ENCODE assay signal across 1 cellular context in genomic region chr4:48481581-48481980, GRCh38.
TF ChIP-seq lines count a peak whose summit lies in the region.

No MANE protein-coding gene starts in this region.

TF ChIP-seq in K562, 482 proteins besides CTCF, POLR2A, EP300 and RAD21 (continued from another document and continues in another):
- TF ChIP-seq ZNF12 (CRISPR knock-in tag; IDR thresholded peaks at IDR 0.05) (no peak), ZBTB1 (CRISPR knock-in tag; IDR thresholded peaks at IDR 0.05; ENCODE audit: borderline replicate concordance, low read depth) (no peak), TBL1XR1 (IDR thresholded peaks at IDR 0.05; ENCODE audit: low read length in 2 of 2) (peak; percentile 52 to 63; a peak in 2 of 4 replicates), BRF1 (IDR thresholded peaks at IDR 0.05; ENCODE audit: borderline replicate concordance, extremely low read depth, insufficient read length) (no peak), MBD1 (CRISPR knock-in tag; IDR thresholded peaks at IDR 0.05) (no peak), EGR1 (conservative IDR thresholded peaks at IDR 0.05) (no peak), KLF13 (tag; IDR thresholded peaks at IDR 0.05; ENCODE audit: borderline replicate concordance, low read depth) (no peak), ZC3H8 (IDR thresholded peaks at IDR 0.05) (no peak), SRSF3 (IDR thresholded peaks at IDR 0.05; ENCODE audit: insufficient read depth, low read length) (no peak), RBM25 (IDR thresholded peaks at IDR 0.05; ENCODE audit: low read depth, low read length, severe bottlenecking) (no peak), HDAC2 (IDR thresholded peaks at IDR 0.05) (0 out of 2 replicates have a peak, but pooled peaks have one; percentile 25), FOXK1 (CRISPR knock-in tag; IDR thresholded peaks at IDR 0.05; ENCODE audit: borderline replicate concordance) (no peak), RNF2 (IDR thresholded peaks at IDR 0.05) (peak; percentile 63), E4F1 (CRISPR knock-in tag; IDR thresholded peaks at IDR 0.05; ENCODE audit: borderline replicate concordance) (no peak), SOX6 (IDR thresholded peaks at IDR 0.05) (peak; percentile 83), ESRRA (IDR thresholded peaks at IDR 0.05; ENCODE audit: borderline replicate concordance, low read depth) (peak; percentile 79; the same call in 1 of the 2 replicates), RBM17 (IDR thresholded peaks at IDR 0.05; ENCODE audit: borderline replicate concordance, low read depth, low read length) (no peak), NONO (IDR thresholded peaks at IDR 0.05; ENCODE audit: low read depth in 2 of 2, low read length in 1 of 2) (no peak), ILF3 (IDR thresholded peaks at IDR 0.05; ENCODE audit: borderline replicate concordance) (no peak), DACH1 (IDR thresholded peaks at IDR 0.05; ENCODE audit: partially characterized antibody) (peak; percentile 36), SREBF1 (IDR thresholded peaks at IDR 0.05; ENCODE audit: borderline replicate concordance, low read depth, low read length) (no peak), ZNF197 (CRISPR knock-in tag; IDR thresholded peaks at IDR 0.05; ENCODE audit: low read depth) (0 out of 2 replicates have a peak, but pooled peaks have one; percentile 43), CHCHD3 (CRISPR knock-in tag; IDR thresholded peaks at IDR 0.05) (no peak), RHOXF2B (CRISPR knock-in tag; conservative IDR thresholded peaks at IDR 0.05) (no peak), ZNF347 (CRISPR knock-in tag; IDR thresholded peaks at IDR 0.05; ENCODE audit: low read depth) (no peak), ZNF639 (CRISPR knock-in tag; conservative IDR thresholded peaks at IDR 0.05 in 1 of 2, IDR thresholded peaks at IDR 0.05 in 1 of 2) (peak in 1 of 2 experiments; percentile 37; a peak in 1 of 4 replicates), MTF1 (CRISPR knock-in tag; IDR thresholded peaks at IDR 0.05; ENCODE audit: borderline replicate concordance) (no peak), PCBP2 (IDR thresholded peaks at IDR 0.05; ENCODE audit: low read depth, low read length, poor library complexity, severe bottlenecking) (no peak), PRDM10 (IDR thresholded peaks at IDR 0.05; ENCODE audit: partially characterized antibody) (no peak), ZNF584 (CRISPR knock-in tag; IDR thresholded peaks at IDR 0.05; ENCODE audit: low read depth) (peak; percentile 77; the same call in 1 of the 2 replicates)
- TF ChIP-seq, protein P1, sequence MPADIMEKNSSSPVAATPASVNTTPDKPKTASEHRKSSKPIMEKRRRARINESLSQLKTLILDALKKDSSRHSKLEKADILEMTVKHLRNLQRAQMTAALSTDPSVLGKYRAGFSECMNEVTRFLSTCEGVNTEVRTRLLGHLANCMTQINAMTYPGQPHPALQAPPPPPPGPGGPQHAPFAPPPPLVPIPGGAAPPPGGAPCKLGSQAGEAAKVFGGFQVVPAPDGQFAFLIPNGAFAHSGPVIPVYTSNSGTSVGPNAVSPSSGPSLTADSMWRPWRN (IDR thresholded peaks at IDR 0.05; ENCODE audit: low read depth), result 0 out of 2 replicates have a peak, but pooled peaks have one; percentile 25
- TF ChIP-seq, protein P2, sequence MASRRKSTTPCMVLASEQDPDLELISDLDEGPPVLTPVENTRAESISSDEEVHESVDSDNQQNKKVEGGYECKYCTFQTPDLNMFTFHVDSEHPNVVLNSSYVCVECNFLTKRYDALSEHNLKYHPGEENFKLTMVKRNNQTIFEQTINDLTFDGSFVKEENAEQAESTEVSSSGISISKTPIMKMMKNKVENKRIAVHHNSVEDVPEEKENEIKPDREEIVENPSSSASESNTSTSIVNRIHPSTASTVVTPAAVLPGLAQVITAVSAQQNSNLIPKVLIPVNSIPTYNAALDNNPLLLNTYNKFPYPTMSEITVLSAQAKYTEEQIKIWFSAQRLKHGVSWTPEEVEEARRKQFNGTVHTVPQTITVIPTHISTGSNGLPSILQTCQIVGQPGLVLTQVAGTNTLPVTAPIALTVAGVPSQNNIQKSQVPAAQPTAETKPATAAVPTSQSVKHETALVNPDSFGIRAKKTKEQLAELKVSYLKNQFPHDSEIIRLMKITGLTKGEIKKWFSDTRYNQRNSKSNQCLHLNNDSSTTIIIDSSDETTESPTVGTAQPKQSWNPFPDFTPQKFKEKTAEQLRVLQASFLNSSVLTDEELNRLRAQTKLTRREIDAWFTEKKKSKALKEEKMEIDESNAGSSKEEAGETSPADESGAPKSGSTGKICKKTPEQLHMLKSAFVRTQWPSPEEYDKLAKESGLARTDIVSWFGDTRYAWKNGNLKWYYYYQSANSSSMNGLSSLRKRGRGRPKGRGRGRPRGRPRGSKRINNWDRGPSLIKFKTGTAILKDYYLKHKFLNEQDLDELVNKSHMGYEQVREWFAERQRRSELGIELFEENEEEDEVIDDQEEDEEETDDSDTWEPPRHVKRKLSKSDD (conservative IDR thresholded peaks at IDR 0.05; ENCODE audit: low read length), result no peak
- TF ChIP-seq, protein P3, sequence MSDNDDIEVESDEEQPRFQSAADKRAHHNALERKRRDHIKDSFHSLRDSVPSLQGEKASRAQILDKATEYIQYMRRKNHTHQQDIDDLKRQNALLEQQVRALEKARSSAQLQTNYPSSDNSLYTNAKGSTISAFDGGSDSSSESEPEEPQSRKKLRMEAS (CRISPR knock-in tag; IDR thresholded peaks at IDR 0.05), result no peak
- TF ChIP-seq, protein P4, sequence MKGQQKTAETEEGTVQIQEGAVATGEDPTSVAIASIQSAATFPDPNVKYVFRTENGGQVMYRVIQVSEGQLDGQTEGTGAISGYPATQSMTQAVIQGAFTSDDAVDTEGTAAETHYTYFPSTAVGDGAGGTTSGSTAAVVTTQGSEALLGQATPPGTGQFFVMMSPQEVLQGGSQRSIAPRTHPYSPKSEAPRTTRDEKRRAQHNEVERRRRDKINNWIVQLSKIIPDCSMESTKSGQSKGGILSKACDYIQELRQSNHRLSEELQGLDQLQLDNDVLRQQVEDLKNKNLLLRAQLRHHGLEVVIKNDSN (CRISPR knock-in tag; IDR thresholded peaks at IDR 0.05), result no peak
- TF ChIP-seq, protein P5, sequence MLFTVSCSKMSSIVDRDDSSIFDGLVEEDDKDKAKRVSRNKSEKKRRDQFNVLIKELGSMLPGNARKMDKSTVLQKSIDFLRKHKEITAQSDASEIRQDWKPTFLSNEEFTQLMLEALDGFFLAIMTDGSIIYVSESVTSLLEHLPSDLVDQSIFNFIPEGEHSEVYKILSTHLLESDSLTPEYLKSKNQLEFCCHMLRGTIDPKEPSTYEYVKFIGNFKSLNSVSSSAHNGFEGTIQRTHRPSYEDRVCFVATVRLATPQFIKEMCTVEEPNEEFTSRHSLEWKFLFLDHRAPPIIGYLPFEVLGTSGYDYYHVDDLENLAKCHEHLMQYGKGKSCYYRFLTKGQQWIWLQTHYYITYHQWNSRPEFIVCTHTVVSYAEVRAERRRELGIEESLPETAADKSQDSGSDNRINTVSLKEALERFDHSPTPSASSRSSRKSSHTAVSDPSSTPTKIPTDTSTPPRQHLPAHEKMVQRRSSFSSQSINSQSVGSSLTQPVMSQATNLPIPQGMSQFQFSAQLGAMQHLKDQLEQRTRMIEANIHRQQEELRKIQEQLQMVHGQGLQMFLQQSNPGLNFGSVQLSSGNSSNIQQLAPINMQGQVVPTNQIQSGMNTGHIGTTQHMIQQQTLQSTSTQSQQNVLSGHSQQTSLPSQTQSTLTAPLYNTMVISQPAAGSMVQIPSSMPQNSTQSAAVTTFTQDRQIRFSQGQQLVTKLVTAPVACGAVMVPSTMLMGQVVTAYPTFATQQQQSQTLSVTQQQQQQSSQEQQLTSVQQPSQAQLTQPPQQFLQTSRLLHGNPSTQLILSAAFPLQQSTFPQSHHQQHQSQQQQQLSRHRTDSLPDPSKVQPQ (CRISPR knock-in tag; IDR thresholded peaks at IDR 0.05; ENCODE audit: borderline replicate concordance), result no peak
- TF ChIP-seq, protein P6, sequence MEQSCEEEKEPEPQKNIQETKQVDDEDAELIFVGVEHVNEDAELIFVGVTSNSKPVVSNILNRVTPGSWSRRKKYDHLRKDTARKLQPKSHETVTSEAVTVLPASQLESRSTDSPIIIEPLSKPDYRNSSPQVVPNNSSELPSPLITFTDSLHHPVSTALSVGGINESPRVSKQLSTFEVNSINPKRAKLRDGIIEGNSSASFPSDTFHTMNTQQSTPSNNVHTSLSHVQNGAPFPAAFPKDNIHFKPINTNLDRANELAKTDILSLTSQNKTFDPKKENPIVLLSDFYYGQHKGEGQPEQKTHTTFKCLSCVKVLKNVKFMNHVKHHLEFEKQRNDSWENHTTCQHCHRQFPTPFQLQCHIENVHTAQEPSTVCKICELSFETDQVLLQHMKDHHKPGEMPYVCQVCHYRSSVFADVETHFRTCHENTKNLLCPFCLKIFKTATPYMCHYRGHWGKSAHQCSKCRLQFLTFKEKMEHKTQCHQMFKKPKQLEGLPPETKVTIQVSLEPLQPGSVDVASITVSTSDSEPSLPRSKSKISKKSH (CRISPR knock-in tag; IDR thresholded peaks at IDR 0.05), result no peak
- TF ChIP-seq, protein P7, sequence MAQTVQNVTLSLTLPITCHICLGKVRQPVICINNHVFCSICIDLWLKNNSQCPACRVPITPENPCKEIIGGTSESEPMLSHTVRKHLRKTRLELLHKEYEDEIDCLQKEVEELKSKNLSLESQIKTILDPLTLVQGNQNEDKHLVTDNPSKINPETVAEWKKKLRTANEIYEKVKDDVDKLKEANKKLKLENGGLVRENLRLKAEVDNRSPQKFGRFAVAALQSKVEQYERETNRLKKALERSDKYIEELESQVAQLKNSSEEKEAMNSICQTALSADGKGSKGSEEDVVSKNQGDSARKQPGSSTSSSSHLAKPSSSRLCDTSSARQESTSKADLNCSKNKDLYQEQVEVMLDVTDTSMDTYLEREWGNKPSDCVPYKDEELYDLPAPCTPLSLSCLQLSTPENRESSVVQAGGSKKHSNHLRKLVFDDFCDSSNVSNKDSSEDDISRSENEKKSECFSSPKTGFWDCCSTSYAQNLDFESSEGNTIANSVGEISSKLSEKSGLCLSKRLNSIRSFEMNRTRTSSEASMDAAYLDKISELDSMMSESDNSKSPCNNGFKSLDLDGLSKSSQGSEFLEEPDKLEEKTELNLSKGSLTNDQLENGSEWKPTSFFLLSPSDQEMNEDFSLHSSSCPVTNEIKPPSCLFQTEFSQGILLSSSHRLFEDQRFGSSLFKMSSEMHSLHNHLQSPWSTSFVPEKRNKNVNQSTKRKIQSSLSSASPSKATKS (CRISPR knock-in tag; IDR thresholded peaks at IDR 0.05), result no peak
